ENCODE assay signal across 18 cellular contexts in the genomic region with DNA sequence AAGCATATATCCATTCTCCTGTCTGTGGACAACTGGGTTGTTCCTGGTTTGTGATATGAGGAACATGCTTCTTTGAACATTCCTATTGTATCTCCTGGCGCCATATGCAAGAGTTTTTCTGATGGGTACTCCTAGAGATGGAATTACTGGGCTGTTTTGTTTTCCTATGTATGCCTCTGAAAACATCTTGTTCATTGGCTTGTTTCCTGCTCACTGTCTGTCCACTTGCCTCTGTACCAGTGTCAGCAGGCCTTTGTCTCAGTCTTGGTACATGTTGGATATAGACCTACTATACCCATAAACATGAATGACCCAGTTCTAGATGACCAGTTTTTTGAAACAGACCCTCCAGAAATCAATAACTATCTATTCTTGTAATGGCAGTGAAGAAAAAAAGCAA.
DNase-seq lines count a peak whose midpoint lies in the region; ATAC-seq and TF ChIP-seq lines count a peak whose summit lies in the region.
"Had no signal": no experiment of that assay in that cellular context is flagged by ENCODE, and none has a peak within 500 bp of the region (broad histone marks: within the 10 kb centered on the region; RNA-seq: fewer than 3 reads in every experiment).

No MANE protein-coding gene starts in this region.

- intact Hi-C loops in right cardiac atrium (cut with DNase I): no loop called here

- H3K27ac ChIP-seq in cardiac muscle cell (peak overlapping the region; percentile 98), right cardiac atrium (ENCODE audit: low read length) (no peak overlapping the region), mesodermal cell (ENCODE audit: low read depth, low read length, severe bottlenecking) (peak overlapping the region; percentile 91), stomach smooth muscle (ENCODE audit: low read length) (peak overlapping the region; percentile 62)
- H3K27ac ChIP-seq: A549, C4-2B had no signal

- no peak overlapping the region for H3K4me3 ChIP-seq in cardiac muscle cell
- no peak overlapping the region for H3K4me3 ChIP-seq in right cardiac atrium (ENCODE audit: low read length)
- H3K4me3 ChIP-seq in mesodermal cell (ENCODE audit: extremely low read depth, insufficient read depth, low read length, poor library complexity, severe bottlenecking): no peak overlapping the region
- no peak overlapping the region for H3K4me3 ChIP-seq in stomach smooth muscle (ENCODE audit: low read length in 2 of 2)
- H3K4me3 ChIP-seq: A549, K562 had no signal

- ATAC-seq in right cardiac atrium (no peak), GM21390 (IDR thresholded peaks at IDR 0.05; ENCODE audit: unreplicated experiment) (no peak)
- ATAC-seq: A549, K562 had no signal

- no peaks in the 10 kb centered on the region for H3K27me3 ChIP-seq in cardiac muscle cell
- no peaks in the 10 kb centered on the region for H3K27me3 ChIP-seq in right cardiac atrium (ENCODE audit: control insufficient read depth, insufficient read depth)
- H3K27me3 ChIP-seq in stomach smooth muscle (ENCODE audit: control insufficient read depth in 1 of 2, insufficient read depth in 2 of 2, low read length in 2 of 2): no peaks in the 10 kb centered on the region

- TF ChIP-seq CTCF in cardiac muscle cell (IDR thresholded peaks at IDR 0.05; ENCODE audit: low read depth, low read length): no peak

- H3K9me3 ChIP-seq in cardiac muscle cell (ENCODE audit: low read depth): no peaks in the 10 kb centered on the region
- no peaks in the 10 kb centered on the region for H3K9me3 ChIP-seq in right cardiac atrium (ENCODE audit: control insufficient read depth, low read length)
- no peaks in the 10 kb centered on the region for H3K9me3 ChIP-seq in mesodermal cell (ENCODE audit: control insufficient read depth, low read length)
- H3K9me3 ChIP-seq in stomach smooth muscle (ENCODE audit: control insufficient read depth in 2 of 2, low read length in 2 of 2): no peaks in the 10 kb centered on the region
- H3K9me3 ChIP-seq: A549 had no signal

- no peaks in the 10 kb centered on the region for H3K36me3 ChIP-seq in cardiac muscle cell
- H3K36me3 ChIP-seq in mesodermal cell (ENCODE audit: control insufficient read depth, insufficient read depth, low read length): no peaks in the 10 kb centered on the region
- no peaks in the 10 kb centered on the region for H3K36me3 ChIP-seq in stomach smooth muscle (ENCODE audit: control insufficient read depth in 2 of 2, insufficient read depth in 2 of 2, low read length in 2 of 2)

- H3K4me1 ChIP-seq in cardiac muscle cell (ENCODE audit: low read depth) (peaks cover 64% of the 10 kb centered on the region), right cardiac atrium (ENCODE audit: control insufficient read depth, insufficient read depth, low read length) (peaks cover 6% of the 10 kb centered on the region), mesodermal cell (ENCODE audit: control insufficient read depth, insufficient read depth, low read length, poor library complexity, severe bottlenecking) (peaks cover 7% of the 10 kb centered on the region), stomach smooth muscle (ENCODE audit: control insufficient read depth, insufficient read depth, low read length) (peaks cover 32% of the 10 kb centered on the region)
- H3K4me1 ChIP-seq: A549 had no signal

- DNase-seq in cardiac muscle cell (ENCODE audit: low read depth in 1 of 2, low spot score in 1 of 2) (no peak), right cardiac atrium (no peak), DMS153 (lab: John Stamatoyannopoulos, UW) (no peak), Ammon's horn (ENCODE audit: low spot score) (no peak), SK-N-DZ (ENCODE audit: low spot score) (no peak)
- DNase-seq: EL; HFFc6; MV-4-11; NCI-H1417; NCI-H1930; NCI-H446 treated with DMSO at 0.1 percent for 48 hours; NK-92 treated with Interleukin-12 subunit alpha and Interleukin-12 subunit beta, amount 100 ng/mL, for 24 hours had no signal

- no peak overlapping the region for H3K9ac ChIP-seq in stomach smooth muscle (ENCODE audit: low read length in 2 of 2)

- 83% methylated on average over 1 of the region's 1 CpG for WGBS in right cardiac atrium
- WGBS in mesodermal cell (ENCODE audit: insufficient coverage in 2 of 2), 2 experiments: 83 to 100% methylated on average over 1 of the region's 1 CpG
